Comparison of ENCODE assay signal across 25 cellular contexts in genomic region chr5:75491621-75492020, GRCh38.
"Had no signal": no experiment of that assay in that cellular context is flagged by ENCODE, and none has a peak within 500 bp of the region (broad histone marks: within the 10 kb centered on the region; RNA-seq: fewer than 3 reads in every experiment).

No MANE protein-coding gene starts in this region.

- DNase-seq: dermis blood vessel endothelial cell; dorsolateral prefrontal cortex; effector CD4-positive, alpha-beta T cell; effector memory CD4-positive, alpha-beta T cell; erythroblast; esophagus squamous epithelium; foreskin fibroblast; foreskin melanocyte; gastrocnemius medialis; glutamatergic neuron; head of caudate nucleus; heart right ventricle; hippocampal formation; left cardiac atrium; left lung; left ventricle myocardium superior; lower lobe of right lung; mesenchymal stem cell; mucosa of descending colon; naive B cell had no signal

- H3K4me3 Mint-ChIP-seq: mesothelial cell of epicardium, naive B cell had no signal

- FAIRE-seq: colon, islet of Langerhans, keratinocyte had no signal

- H3K27ac Mint-ChIP-seq: mesothelial cell of epicardium had no signal

- ATAC-seq: esophagus mucosa, gastrocnemius medialis, heart right ventricle, left cardiac atrium, left lung, left ventricle myocardium superior, lower lobe of right lung, mucosa of descending colon had no signal

- H3K27me3 Mint-ChIP-seq: naive B cell had no signal

- H3K4me1 Mint-ChIP-seq: mesothelial cell of epicardium had no signal
